Comparison of ENCODE assay signal across 9 cellular contexts in genomic region chr13:113448885-113449692, GRCh38. TPM values are rescaled to one million over a fixed set of nuclear protein-coding genes. Genes with fewer than 3 reads are reported as not detected.
A peak's percentile ranks its signal among the peaks of the same experiment; 100 is the strongest.
DNase-seq lines count a peak whose midpoint lies in the region; ATAC-seq and TF ChIP-seq lines count a peak whose summit lies in the region.
"Had no signal": no experiment of that assay in that cellular context is flagged by ENCODE, and none has a peak within 500 bp of the region (broad histone marks: within the 10 kb centered on the region; RNA-seq: fewer than 3 reads in every experiment).

No MANE protein-coding gene starts in this region.

- POLR2A ChIA-PET in CD4-positive, alpha-beta memory T cell (lab: Charles Lee; ENCODE audit: partially characterized antibody), result no interaction called here

- H3K4me3 ChIP-seq in CD4-positive, alpha-beta memory T cell (ENCODE audit: low read length in 2 of 2), result no peak overlapping the region
- H3K4me3 ChIP-seq in fibroblast of mammary gland (ENCODE audit: control insufficient read depth, low read depth, low read length), result peak overlapping the region; percentile 70
- H3K4me3 ChIP-seq: thoracic aorta had no signal

- CTCF ChIA-PET in CD4-positive, alpha-beta memory T cell (lab: Charles Lee; ENCODE audit: partially characterized antibody), result no interaction called here

- no peaks in the 10 kb centered on the region for H3K36me3 ChIP-seq in CD4-positive, alpha-beta memory T cell (ENCODE audit: insufficient read depth, low read length)
- H3K36me3 ChIP-seq: thoracic aorta had no signal

- H3K27me3 ChIP-seq in CD4-positive, alpha-beta memory T cell (ENCODE audit: insufficient read depth, low read length), result no peaks in the 10 kb centered on the region

- no peaks in the 10 kb centered on the region for H3K9me3 ChIP-seq in CD4-positive, alpha-beta memory T cell (ENCODE audit: control insufficient read depth in 1 of 2, low read length in 2 of 2)
- H3K9me3 ChIP-seq: thoracic aorta had no signal

- H3K27ac Mint-ChIP-seq in CD4-positive, alpha-beta memory T cell, result peak overlapping the region in 3 of 7 donors; percentile 3 to 81 (median 68)

- peak overlapping the region in 4 of 8 donors; percentile 9 to 65 (median 60) for H3K4me3 Mint-ChIP-seq in CD4-positive, alpha-beta memory T cell

- H3K36me3 Mint-ChIP-seq in CD4-positive, alpha-beta memory T cell, result peaks cover 1 to 9% of the 10 kb centered on the region in 2 donors

- DNase-seq in CD4-positive, alpha-beta memory T cell, result peak; percentile 19 to 90 (median 54)
- DNase-seq in NCI-H460 (ENCODE audit: extremely low read depth, low read depth) (peak; percentile 85), fibroblast of mammary gland (ENCODE audit: low read depth) (peak; percentile 93), A172 (ENCODE audit: low spot score) (no peak)
- DNase-seq in activated CD4-positive, alpha-beta T cell treated with anti-CD3 and anti-CD28 coated beads, Interleukin-2, amount 50 U/mL, for 48 hours, result peak; percentile 65 to 70
- DNase-seq in stimulated activated CD8-positive, alpha-beta memory T cell treated with anti-CD3 and anti-CD28 coated beads, Interleukin-4, amount 100 ng/mL, for 24 hours (ENCODE audit: low read depth), result peak; percentile 9

- H3K4me1 Mint-ChIP-seq in CD4-positive, alpha-beta memory T cell, result peaks cover 0 to 4% (median 0%) of the 10 kb centered on the region in 4 donors

- no peaks in the 10 kb centered on the region for H3K9me3 Mint-ChIP-seq in CD4-positive, alpha-beta memory T cell

- intact Hi-C loops in CD4-positive, alpha-beta memory T cell (cut with micrococcal nuclease), result loop anchor here (2.0 kb wide), 1 partner anchor 240 kb away; the partner anchor contains the start of genes CUL4A and PCID2

- ATAC-seq in HG02588 (IDR thresholded peaks at IDR 0.05; ENCODE audit: unreplicated experiment) (peak; percentile 57), HG03378 (IDR thresholded peaks at IDR 0.05; ENCODE audit: unreplicated experiment) (no peak)

- no peak for TF ChIP-seq CTCF in fibroblast of mammary gland (conservative IDR thresholded peaks at IDR 0.05; ENCODE audit: control insufficient read depth, insufficient read depth, low read depth, low read length)

- no peaks in the 10 kb centered on the region for H3K4me1 ChIP-seq in CD4-positive, alpha-beta memory T cell (ENCODE audit: insufficient read depth, low read length)

- H3K27ac ChIP-seq in CD4-positive, alpha-beta memory T cell (ENCODE audit: low read depth, low read length), result no peak overlapping the region
- H3K27ac ChIP-seq: thoracic aorta had no signal

- no peaks in the 10 kb centered on the region for H3K27me3 Mint-ChIP-seq in CD4-positive, alpha-beta memory T cell

RNA-seq across cellular contexts. Expression of gene ADPRHL1, which starts 4.2 kb away (rescaled TPM):
- total RNA-seq in CD4-positive, alpha-beta memory T cell, result 1 to 10 TPM; 1.3 to 1.5 TPM
- under 1 TPM in 1 of 2 donors, not detected in 1; 0.09 TPM for polyA plus RNA-seq in CD4-positive, alpha-beta memory T cell
- total RNA-seq in NCI-H460 (2014; rRNA removed; shearing (Covaris generic)), result 7.6 and 9.3 TPM in 2 replicates
- 11.2 and 13.7 TPM in 2 replicates for polyA plus RNA-seq in NCI-H460 (2014; cell fraction: nucleus; rRNA removed)
- 0.96 and 2.1 TPM in 2 replicates for total RNA-seq in A172 (2014; rRNA removed; shearing (Covaris generic))

RNA-seq across cellular contexts. Expression of gene DCUN1D2, which starts 41.4 kb away (rescaled TPM):
- total RNA-seq in CD4-positive, alpha-beta memory T cell, result 10 to 100 TPM; 31.9 to 34.8 TPM
- polyA plus RNA-seq in CD4-positive, alpha-beta memory T cell, result 1 to 10 TPM; 6.6 to 9.8 TPM
- total RNA-seq in NCI-H460 (2014; rRNA removed; shearing (Covaris generic)), result 8.1 and 8.5 TPM in 2 replicates
- 18.0 and 30.3 TPM in 2 replicates for polyA plus RNA-seq in NCI-H460 (2014; cell fraction: nucleus; rRNA removed)
- total RNA-seq in A172 (2014; rRNA removed; shearing (Covaris generic)), result 14.0 and 18.6 TPM in 2 replicates
